Comparison of ENCODE assay signal across 8 cellular contexts in the genomic region with DNA sequence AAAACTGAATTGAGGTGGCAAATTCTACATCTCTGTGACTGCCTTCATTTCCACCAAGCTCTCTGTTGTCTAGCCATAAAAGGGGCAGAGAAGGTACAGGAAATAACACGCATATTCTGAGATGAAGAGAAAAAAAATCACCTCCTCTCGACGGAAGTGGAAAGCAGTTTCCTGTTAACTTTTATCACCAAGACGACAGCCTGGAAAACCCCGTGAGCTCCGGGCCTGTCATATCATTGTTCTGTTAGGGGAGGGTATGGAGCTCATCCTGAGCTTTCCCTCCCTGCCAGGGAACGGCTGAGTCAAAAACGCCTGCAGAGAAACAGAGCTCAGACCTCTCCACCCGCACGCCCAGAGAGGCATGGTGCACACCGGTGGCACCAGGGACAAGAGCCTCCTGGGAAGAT.
DNase-seq lines count a peak whose midpoint lies in the region; ATAC-seq and TF ChIP-seq lines count a peak whose summit lies in the region.

No MANE protein-coding gene starts in this region.

- peaks cover 12% of the 10 kb centered on the region for H3K4me1 ChIP-seq in foreskin keratinocyte

- TF ChIP-seq CTCF in foreskin keratinocyte (conservative IDR thresholded peaks at IDR 0.05): no peak

- H3K27me3 ChIP-seq in foreskin keratinocyte: no peaks in the 10 kb centered on the region

- H3K27ac ChIP-seq in foreskin keratinocyte: peak overlapping the region; percentile 30

- DNase-seq in activated CD8-positive, alpha-beta memory T cell treated with anti-CD3 and anti-CD28 coated beads for 4 hours (ENCODE audit: low read depth in 2 of 2): peak; percentile 48 to 58
- peak; percentile 86 to 92 for DNase-seq in foreskin keratinocyte
- peak; percentile 66 for DNase-seq in stimulated activated CD4-positive, alpha-beta T cell treated with anti-CD3 and anti-CD28 coated beads, Interleukin-2, amount 100 ng/mL, for 4 hours (ENCODE audit: low read depth)
- DNase-seq in NCI-H1694 (lab: John Stamatoyannopoulos, UW): no peak
- DNase-seq in H4 (ENCODE audit: low spot score): no peak
- no peak for DNase-seq in NCI-H2227 treated with DMSO at 0.1 percent for 48 hours (lab: John Stamatoyannopoulos, UW)

- ATAC-seq in GM19351 (IDR thresholded peaks at IDR 0.05; ENCODE audit: unreplicated experiment): peak; percentile 76
- ATAC-seq in HG03432 (IDR thresholded peaks at IDR 0.05; ENCODE audit: unreplicated experiment): peak; percentile 76
- ATAC-seq in foreskin keratinocyte: peak; percentile 98

Comparison
In these comparisons a context has a peak if more than half of its experiments do, and no peak if none do; other contexts are left out.
1. DNase-seq: peak in activated CD8-positive, alpha-beta memory T cell treated with anti-CD3 and anti-CD28 coated beads for 4 hours (2 of 2), foreskin keratinocyte (2 of 2) and stimulated activated CD4-positive, alpha-beta T cell treated with anti-CD3 and anti-CD28 coated beads, Interleukin-2, amount 100 ng/mL, for 4 hours (single experiment); none in NCI-H1694 (single experiment), H4 (single experiment) and NCI-H2227 treated with DMSO at 0.1 percent for 48 hours (single experiment).
2. Peak in every context shown above with its lines, with median percentiles within 50 percentile points of each other: ATAC-seq.